Comparison of ENCODE assay signal across 18 cellular contexts in genomic region chr14:77088645-77089044, GRCh38. TPM values are rescaled to one million over a fixed set of nuclear protein-coding genes. Genes with fewer than 3 reads are reported as not detected.
A peak's percentile ranks its signal among the peaks of the same experiment; 100 is the strongest.
DNase-seq lines count a peak whose midpoint lies in the region; ATAC-seq and TF ChIP-seq lines count a peak whose summit lies in the region.
"Had no signal": no experiment of that assay in that cellular context is flagged by ENCODE, and none has a peak within 500 bp of the region (broad histone marks: within the 10 kb centered on the region; RNA-seq: fewer than 3 reads in every experiment).

No MANE protein-coding gene starts in this region.

- peak overlapping the region; percentile 92 for H2AK5ac ChIP-seq in trophoblast cell (ENCODE audit: low read length)

- H3K9me3 ChIP-seq in PC-3 (ENCODE audit: low read length) = peaks cover 14% of the 10 kb centered on the region
- peaks cover 11% of the 10 kb centered on the region for H3K9me3 ChIP-seq in iPS-20b (ENCODE audit: insufficient read depth, low read depth, low read length)
- H3K9me3 ChIP-seq in trophoblast cell (ENCODE audit: insufficient read depth, low read depth, low read length) = no peaks in the 10 kb centered on the region
- H3K9me3 ChIP-seq: psoas muscle had no signal

- no CpG with 5 or more reads among the region's 2 CpGs for WGBS in trophoblast cell (ENCODE audit: extremely low coverage, insufficient coverage, insufficient read length)

- peak overlapping the region; percentile 89 for H4K8ac ChIP-seq in trophoblast cell (ENCODE audit: low read depth, low read length)

- no peak for DNase-seq in Calu3
- DNase-seq in PC-3 = no peak
- no peak for DNase-seq in trophoblast cell
- DNase-seq in LoVo (ENCODE audit: low spot score) = no peak
- DNase-seq in amniotic stem cell (lab: John Stamatoyannopoulos, UW) = no peak
- DNase-seq in HEK293T (ENCODE audit: extremely low spot score) = no peak
- DNase-seq in H4 (ENCODE audit: low spot score) = no peak
- DNase-seq: effector CD4-positive, alpha-beta T cell; HFFc6; naive B cell; psoas muscle; stimulated activated CD4-positive, alpha-beta T cell treated with anti-CD3 and anti-CD28 coated beads, Interleukin-12 subunit alpha, Interleukin-12 subunit beta, amount 100 ng/mL, for 4 hours; stimulated activated naive B cell treated with anti-CD40 and anti-IgM and Interleukin-4, amounts not matched to agents 10 μg/mL and 1 μg/mL and 100 μg/mL, for 72 hours; SW 1271 had no signal

- H3K4ac ChIP-seq in trophoblast cell (ENCODE audit: low read depth, low read length) = peak overlapping the region; percentile 65

- TF ChIP-seq CTCF in Calu3 (IDR thresholded peaks at IDR 0.05; ENCODE audit: unreplicated experiment) (no peak), PC-3 (conservative IDR thresholded peaks at IDR 0.05; ENCODE audit: low read depth, low read length) (no peak)

- no peaks in the 10 kb centered on the region for H4K20me1 ChIP-seq in PC-3 (ENCODE audit: low read length)

- peak overlapping the region; percentile 86 for H3K18ac ChIP-seq in trophoblast cell (ENCODE audit: low read length)

- peaks cover 28% of the 10 kb centered on the region for H3K79me1 ChIP-seq in trophoblast cell (ENCODE audit: low read length)

- H2BK5ac ChIP-seq in trophoblast cell (ENCODE audit: low read depth, low read length, poor library complexity) = peak overlapping the region; percentile 73

- BruUV-seq in Calu3 (replicated peaks; lab: Mats Ljungman, UMichigan) = no TSS peak
- no TSS peak for BruUV-seq in PC-3 (replicated peaks; lab: Mats Ljungman, UMichigan)

- peak overlapping the region; percentile 16 for H3K9ac ChIP-seq in PC-3 (ENCODE audit: low read length)
- peak overlapping the region; percentile 6; the same call in 1 of the 2 replicates for H3K9ac ChIP-seq in iPS-20b (ENCODE audit: low read depth, low read length)
- no peak overlapping the region for H3K9ac ChIP-seq in trophoblast cell (ENCODE audit: low read length)

- H3K27me3 Mint-ChIP-seq in Calu3 (ENCODE audit: unreplicated experiment) = no peaks in the 10 kb centered on the region

- H3K4me2 ChIP-seq in PC-3 (ENCODE audit: low read length) = peak overlapping the region; percentile 73
- peak overlapping the region; percentile 52 for H3K4me2 ChIP-seq in trophoblast cell (ENCODE audit: low read length)

- H3K23ac ChIP-seq in trophoblast cell (ENCODE audit: low read length) = no peak overlapping the region

- H2AFZ ChIP-seq in PC-3 (ENCODE audit: low read length) (peak overlapping the region; percentile 27), trophoblast cell (ENCODE audit: insufficient read depth, low read length, poor library complexity) (peak overlapping the region; percentile 44)

- peak overlapping the region; percentile 50 for H3K27ac Mint-ChIP-seq in Calu3 (ENCODE audit: unreplicated experiment)
- H3K27ac Mint-ChIP-seq: activated T-helper 1 cell treated with anti-CD3 and anti-CD28 coated beads, Interleukin-12 subunit alpha, Interleukin-12 subunit beta, Interleukin-2, Interleukin-4 antibody, amounts not matched to agents 30 ng/mL and 10 ng/mL and 1 ng/mL, durations not matched to agents 14 hours and 24 hours and 36 hours; HFFc6; stimulated activated naive B cell treated with anti-CD40 and anti-IgM and Interleukin-4, amounts not matched to agents 10 μg/mL and 1 μg/mL and 100 μg/mL, for 72 hours had no signal

- intact Hi-C loops in Calu3 (cut with micrococcal nuclease; ENCODE audit: unreplicated experiment) (no loop called here), PC-3 (cut with micrococcal nuclease) (no loop called here)

- no peak overlapping the region for H4K12ac ChIP-seq in trophoblast cell (ENCODE audit: low read depth, low read length)

- H3K4me3 Mint-ChIP-seq in Calu3 (ENCODE audit: low read depth, unreplicated experiment) = peak overlapping the region; percentile 3
- H3K4me3 Mint-ChIP-seq: activated T-helper 1 cell treated with anti-CD3 and anti-CD28 coated beads, Interleukin-12 subunit alpha, Interleukin-12 subunit beta, Interleukin-2, Interleukin-4 antibody, amounts not matched to agents 30 ng/mL and 10 ng/mL and 1 ng/mL, durations not matched to agents 14 hours and 24 hours and 36 hours; HFFc6; naive B cell; stimulated activated naive B cell treated with anti-CD40 and anti-IgM and Interleukin-4, amounts not matched to agents 10 μg/mL and 1 μg/mL and 100 μg/mL, for 72 hours had no signal

- H3K4me1 ChIP-seq in PC-3 (ENCODE audit: insufficient read depth, low read length) (peaks cover 22% of the 10 kb centered on the region), iPS-20b (ENCODE audit: insufficient read depth, low read length) (peaks cover 38% of the 10 kb centered on the region), trophoblast cell (ENCODE audit: control insufficient read depth in 1 of 2, insufficient read depth in 2 of 2, low read length in 2 of 2) (peaks cover 23 to 30% of the 10 kb centered on the region in 2 experiments)
- H3K4me1 ChIP-seq: psoas muscle had no signal

- H4K91ac ChIP-seq in trophoblast cell (ENCODE audit: low read depth, low read length) = peak overlapping the region; percentile 88

- no peaks in the 10 kb centered on the region for H3K9me2 ChIP-seq in PC-3 (replicated peaks; ENCODE audit: low read length)

- peak overlapping the region; percentile 63 for H3K14ac ChIP-seq in trophoblast cell (ENCODE audit: low read length)

- H3K36me3 Mint-ChIP-seq in Calu3 (ENCODE audit: insufficient read depth, unreplicated experiment) = peaks cover 8% of the 10 kb centered on the region

- 0 out of 2 replicates have a peak, but pooled peaks have one; percentile 27 for ATAC-seq in PC-3
- ATAC-seq: psoas muscle; stimulated activated naive B cell treated with anti-CD40 and anti-IgM and Interleukin-4, amounts not matched to agents 10 μg/mL and 1 μg/mL and 100 μg/mL, for 72 hours had no signal

- H3K9me3 Mint-ChIP-seq in Calu3 (ENCODE audit: low read depth, unreplicated experiment) = no peaks in the 10 kb centered on the region

- H2BK120ac ChIP-seq in trophoblast cell (ENCODE audit: insufficient read depth, low read length, poor library complexity) = peak overlapping the region; percentile 95

- H3K36me3 ChIP-seq in PC-3 (ENCODE audit: low read depth, low read length) (peaks cover 4% of the 10 kb centered on the region; the same call in 1 of the 2 replicates), iPS-20b (ENCODE audit: insufficient read depth, low read depth, low read length) (no peaks in the 10 kb centered on the region), trophoblast cell (ENCODE audit: control insufficient read depth in 1 of 2, insufficient read depth in 2 of 2, low read length in 2 of 2) (peaks cover 0 to 1% of the 10 kb centered on the region in 2 experiments)

- peak overlapping the region; percentile 24; the same call in 1 of the 2 replicates for H3K4me3 ChIP-seq in PC-3 (ENCODE audit: low read length)
- peak overlapping the region; percentile 22; the same call in 1 of the 2 replicates for H3K4me3 ChIP-seq in iPS-20b (ENCODE audit: low read length)
- no peak overlapping the region for H3K4me3 ChIP-seq in trophoblast cell (ENCODE audit: low read depth, low read length)
- H3K4me3 ChIP-seq: psoas muscle had no signal

- H3K27ac ChIP-seq in PC-3 (ENCODE audit: low read length) = peak overlapping the region; percentile 76
- H3K27ac ChIP-seq in iPS-20b (ENCODE audit: low read length) = no peak overlapping the region
- H3K27ac ChIP-seq in trophoblast cell (ENCODE audit: low read depth, low read length) = peak overlapping the region; percentile 92
- H3K27ac ChIP-seq: psoas muscle, RWPE1 had no signal

- H3K79me2 ChIP-seq in PC-3 (ENCODE audit: low read length) (no peaks in the 10 kb centered on the region), trophoblast cell (ENCODE audit: control insufficient read depth, insufficient read depth, low read length, poor library complexity) (peaks cover 2% of the 10 kb centered on the region)

- CTCF ChIA-PET in Calu3 (lab: Charles Lee) (interaction anchor here (0.8 to 0.9 kb wide), 2 partner anchors 35 to 38 kb away, joined by 3 read pairs; no protein-coding TSS in a partner anchor), PC-3 (lab: Charles Lee) (interaction anchor here (0.7 kb wide), 1 partner anchor 18 kb away, joined by 4 read pairs; no protein-coding TSS in a partner anchor), HEK293T (lab: Yijun Ruan, JAX) (interaction anchor here (0.9 to 1.2 kb wide), 2 partner anchors 214 to 216 kb away, joined by 3 to 6 read pairs; no protein-coding TSS in a partner anchor)

- POLR2A ChIA-PET in PC-3 (lab: Charles Lee; ENCODE audit: unreplicated experiment) (no interaction called here), HEK293T (lab: Yijun Ruan, JAX) (interaction anchor here (1.0 kb wide), 1 partner anchor 253 kb away, joined by 3 read pairs; no protein-coding TSS in a partner anchor)

- peaks cover 36% of the 10 kb centered on the region for H3K4me1 Mint-ChIP-seq in Calu3 (ENCODE audit: low read depth, unreplicated experiment)
- H3K4me1 Mint-ChIP-seq: naive B cell; stimulated activated naive B cell treated with anti-CD40 and anti-IgM and Interleukin-4, amounts not matched to agents 10 μg/mL and 1 μg/mL and 100 μg/mL, for 72 hours had no signal

- H2BK12ac ChIP-seq in trophoblast cell (ENCODE audit: low read length) = peak overlapping the region; percentile 92

- peaks cover 3% of the 10 kb centered on the region for H3F3A ChIP-seq in PC-3 (ENCODE audit: low read length, unreplicated experiment)

- H3K27me3 ChIP-seq in PC-3 (ENCODE audit: low read length) (no peaks in the 10 kb centered on the region), iPS-20b (ENCODE audit: insufficient read depth, low read length) (no peaks in the 10 kb centered on the region), trophoblast cell (ENCODE audit: insufficient read depth, low read length) (no peaks in the 10 kb centered on the region)

TF ChIP-seq in HEK293T, 16 proteins besides CTCF, POLR2A, EP300 and RAD21:
- TF ChIP-seq HDGF (IDR thresholded peaks at IDR 0.05; ENCODE audit: borderline replicate concordance) (no peak), L3MBTL2 (conservative IDR thresholded peaks at IDR 0.05) (no peak), FOXM1 (IDR thresholded peaks at IDR 0.05; ENCODE audit: borderline replicate concordance) (no peak), NFRKB (IDR thresholded peaks at IDR 0.05) (no peak), SUZ12 (IDR thresholded peaks at IDR 0.05) (no peak), SP1 (IDR thresholded peaks at IDR 0.05) (no peak), ARNT (IDR thresholded peaks at IDR 0.05) (no peak)

RNA-seq across cellular contexts. Expression of gene CIPC, which starts 9.4 kb away (rescaled TPM):
- total RNA-seq in Calu3 (2022) (16.5 and 18.9 TPM in 2 replicates), PC-3 (2014; rRNA removed) (26.0 and 26.6 TPM in 2 replicates)
- 14.3 and 14.4 TPM in 2 replicates for polyA plus RNA-seq in trophoblast cell (2013)
- total RNA-seq in H4 (2014; rRNA removed; shearing (Covaris generic)) = 13.6 and 22.9 TPM in 2 replicates

RNA-seq across cellular contexts. Expression of gene ZDHHC22, which starts 52.9 kb away (rescaled TPM):
- total RNA-seq in Calu3 (2022) (not detected in 2 replicates), PC-3 (2014; rRNA removed) (0.15 and 0.81 TPM in 2 replicates)
- 0.26 and 0.28 TPM in 2 replicates for polyA plus RNA-seq in trophoblast cell (2013)
- total RNA-seq in H4 (2014; rRNA removed; shearing (Covaris generic)) = not detected in 2 replicates
- total RNA-seq: activated T-helper 1 cell treated with anti-CD3 and anti-CD28 coated beads, Interleukin-12 subunit alpha, Interleukin-12 subunit beta, Interleukin-2, Interleukin-4 antibody, amounts not matched to agents 30 ng/mL and 10 ng/mL and 1 ng/mL, durations not matched to agents 14 hours and 24 hours and 36 hours; HFFc6; left lobe of liver; psoas muscle had no signal
